ENCODE assay signal across 21 cellular contexts in the genomic region with DNA sequence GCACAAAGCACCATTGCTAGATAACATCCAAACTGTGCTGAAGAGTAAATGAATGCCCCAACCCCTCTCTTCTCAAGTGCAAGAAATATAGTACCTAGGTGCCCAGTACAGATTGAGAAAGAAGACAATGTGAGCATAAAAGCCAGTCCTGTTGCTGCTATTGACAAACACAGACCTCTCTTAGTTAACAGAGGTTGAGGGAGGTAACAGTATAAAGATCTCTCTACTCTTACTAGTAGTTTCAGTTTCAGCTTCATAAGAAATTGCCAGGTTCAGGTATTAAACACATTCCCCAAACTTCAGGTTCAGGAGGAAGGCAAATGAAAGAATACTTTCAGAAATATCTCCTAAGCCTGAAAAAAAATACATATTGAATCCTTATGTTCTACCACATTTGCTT. TPM values are rescaled to one million over a fixed set of nuclear protein-coding genes. Genes with fewer than 3 reads are reported as not detected.
A peak's percentile ranks its signal among the peaks of the same experiment; 100 is the strongest.
DNase-seq lines count a peak whose midpoint lies in the region; ATAC-seq lines count a peak whose summit lies in the region.
"Had no signal": no experiment of that assay in that cellular context is flagged by ENCODE, and none has a peak within 500 bp of the region (broad histone marks: within the 10 kb centered on the region; RNA-seq: fewer than 3 reads in every experiment).

No MANE protein-coding gene starts in this region.

- no peak overlapping the region for H4K91ac ChIP-seq in mesenchymal stem cell (ENCODE audit: low read length)

- no peaks in the 10 kb centered on the region for H3K79me2 ChIP-seq in ACC112 (ENCODE audit: control insufficient read depth, insufficient read depth, low read length, unreplicated experiment)

- no peak overlapping the region for H2BK12ac ChIP-seq in mesenchymal stem cell (ENCODE audit: low read length in 2 of 2)

- no peaks in the 10 kb centered on the region for H3K9me3 ChIP-seq in mesenchymal stem cell (ENCODE audit: control insufficient read depth, low read length)
- H3K9me3 ChIP-seq: thyroid gland had no signal

- no peak overlapping the region for H3K9ac ChIP-seq in mesenchymal stem cell (ENCODE audit: low read length)

- H3K14ac ChIP-seq in mesenchymal stem cell (ENCODE audit: low read length in 2 of 2) = no peak overlapping the region

- H3K36me3 Mint-ChIP-seq in stimulated activated naive B cell treated with anti-CD40 and anti-IgM and Interleukin-4, amounts not matched to agents 10 μg/mL and 1 μg/mL and 100 μg/mL, for 72 hours = peaks cover 11 to 14% of the 10 kb centered on the region in 2 donors

- no peak overlapping the region for H2BK120ac ChIP-seq in mesenchymal stem cell (ENCODE audit: low read depth, low read length)

- no peak overlapping the region for H2AK5ac ChIP-seq in mesenchymal stem cell (ENCODE audit: low read length, severe bottlenecking)

- H3K36me3 ChIP-seq in ACC112 (ENCODE audit: insufficient read depth, low read length) = no peaks in the 10 kb centered on the region
- peaks cover 0 to 4% of the 10 kb centered on the region in 2 experiments for H3K36me3 ChIP-seq in mesenchymal stem cell (ENCODE audit: control insufficient read depth in 1 of 2, insufficient read depth in 2 of 2, low read depth in 1 of 2, low read length in 2 of 2)
- H3K36me3 ChIP-seq: thyroid gland had no signal

- H3K23ac ChIP-seq in mesenchymal stem cell (ENCODE audit: low read length in 2 of 2) = no peak overlapping the region

- H2AFZ ChIP-seq in ACC112 (ENCODE audit: low read length, unreplicated experiment) (no peak overlapping the region), mesenchymal stem cell (ENCODE audit: low read depth, low read length) (no peak overlapping the region)

- H3K4me2 ChIP-seq in mesenchymal stem cell (ENCODE audit: low read length, poor library complexity, severe bottlenecking) = no peak overlapping the region

- H2BK5ac ChIP-seq in mesenchymal stem cell (ENCODE audit: low read depth, low read length, poor library complexity, severe bottlenecking) = no peak overlapping the region

- H3K18ac ChIP-seq in mesenchymal stem cell (ENCODE audit: low read depth in 1 of 2, low read length in 2 of 2) = no peak overlapping the region

- H3K4ac ChIP-seq in mesenchymal stem cell (ENCODE audit: low read depth in 1 of 2, low read length in 2 of 2) = no peak overlapping the region

- DNase-seq in SKM-1 (lab: John Stamatoyannopoulos, UW; ENCODE audit: unreplicated experiment) = no peak
- DNase-seq in mesenchymal stem cell = no peak
- no peak for DNase-seq in stimulated activated CD8-positive, alpha-beta memory T cell treated with anti-CD3 and anti-CD28 coated beads, Interleukin-4, amount 100 ng/mL, for 48 hours
- no peak for DNase-seq in stimulated activated naive B cell treated with anti-CD40 and anti-IgM and Interleukin-4, amounts not matched to agents 10 μg/mL and 1 μg/mL and 100 μg/mL, for 72 hours
- DNase-seq: activated CD4-positive, alpha-beta T cell treated with anti-CD3 and anti-CD28 coated beads for 1 hour; activated T-cell treated with anti-CD3 and anti-CD28 coated beads, Interleukin-2, amount 50 U/mL, for 48 hours; COR-L47; GF-D8; hippocampal formation; left colon; naive thymus-derived CD8-positive, alpha-beta T cell; NCI-H187 treated with DMSO at 0.1 percent for 48 hours; NCI-H82; retina; stimulated activated CD4-positive, alpha-beta T cell treated with anti-CD3 and anti-CD28 coated beads, Interleukin-1b, Interleukin-23, amount 100 ng/mL, for 48 hours; thyroid gland had no signal

- H3K27ac Mint-ChIP-seq in stimulated activated naive B cell treated with anti-CD40 and anti-IgM and Interleukin-4, amounts not matched to agents 10 μg/mL and 1 μg/mL and 100 μg/mL, for 72 hours = no peak overlapping the region
- H3K27ac Mint-ChIP-seq: naive thymus-derived CD8-positive, alpha-beta T cell had no signal

- no peak overlapping the region for H4K8ac ChIP-seq in mesenchymal stem cell (ENCODE audit: low read length)

- peaks cover 0 to 3% of the 10 kb centered on the region in 2 donors for H3K9me3 Mint-ChIP-seq in stimulated activated naive B cell treated with anti-CD40 and anti-IgM and Interleukin-4, amounts not matched to agents 10 μg/mL and 1 μg/mL and 100 μg/mL, for 72 hours
- H3K9me3 Mint-ChIP-seq: naive thymus-derived CD8-positive, alpha-beta T cell had no signal

- no peaks in the 10 kb centered on the region for H3K79me1 ChIP-seq in mesenchymal stem cell (replicated peaks; ENCODE audit: low read length, poor library complexity, severe bottlenecking)

- no peak overlapping the region for H3K4me3 Mint-ChIP-seq in stimulated activated naive B cell treated with anti-CD40 and anti-IgM and Interleukin-4, amounts not matched to agents 10 μg/mL and 1 μg/mL and 100 μg/mL, for 72 hours
- H3K4me3 Mint-ChIP-seq: naive thymus-derived CD8-positive, alpha-beta T cell had no signal

- no peaks in the 10 kb centered on the region for H3K27me3 Mint-ChIP-seq in stimulated activated naive B cell treated with anti-CD40 and anti-IgM and Interleukin-4, amounts not matched to agents 10 μg/mL and 1 μg/mL and 100 μg/mL, for 72 hours
- H3K27me3 Mint-ChIP-seq: naive thymus-derived CD8-positive, alpha-beta T cell had no signal

- peak; percentile 64 for ATAC-seq in GM19025 (IDR thresholded peaks at IDR 0.05; ENCODE audit: low read depth, unreplicated experiment)
- peak; percentile 89 for ATAC-seq in GM21717 (IDR thresholded peaks at IDR 0.05; ENCODE audit: unreplicated experiment)
- peak; percentile 57 for ATAC-seq in HG03064 (IDR thresholded peaks at IDR 0.05; ENCODE audit: low read depth, unreplicated experiment)
- ATAC-seq in stimulated activated naive B cell treated with anti-CD40 and anti-IgM and Interleukin-4, amounts not matched to agents 10 μg/mL and 1 μg/mL and 100 μg/mL, for 72 hours (replicated peaks) = no peak
- ATAC-seq: HCT116; left colon; naive thymus-derived CD8-positive, alpha-beta T cell had no signal

- H3K4me1 Mint-ChIP-seq in stimulated activated naive B cell treated with anti-CD40 and anti-IgM and Interleukin-4, amounts not matched to agents 10 μg/mL and 1 μg/mL and 100 μg/mL, for 72 hours = no peaks in the 10 kb centered on the region

- H3K4me3 ChIP-seq in ACC112 (ENCODE audit: low read depth, low read length) = 0 out of 2 replicates have a peak overlapping the region, but pooled peaks have one; percentile 27
- H3K4me3 ChIP-seq in mesenchymal stem cell (ENCODE audit: insufficient read depth in 1 of 2, low read depth in 1 of 2, low read length in 2 of 2) = no peak overlapping the region
- H3K4me3 ChIP-seq: thyroid gland had no signal

- no peaks in the 10 kb centered on the region for H3K4me1 ChIP-seq in ACC112 (ENCODE audit: control insufficient read depth, insufficient read depth, low read length, unreplicated experiment)
- H3K4me1 ChIP-seq in mesenchymal stem cell (ENCODE audit: control insufficient read depth, insufficient read depth, low read depth, low read length) = no peaks in the 10 kb centered on the region
- H3K4me1 ChIP-seq: thyroid gland had no signal

- H2BK15ac ChIP-seq in mesenchymal stem cell (ENCODE audit: low read depth, poor library complexity, severe bottlenecking) = no peak overlapping the region

- H3K27ac ChIP-seq in ACC112 (ENCODE audit: low read depth, low read length) (no peak overlapping the region), mesenchymal stem cell (ENCODE audit: low read length, poor library complexity, severe bottlenecking) (no peak overlapping the region)
- H3K27ac ChIP-seq: thyroid gland had no signal

- H3K27me3 ChIP-seq in ACC112 (ENCODE audit: insufficient read depth, low read length) = no peaks in the 10 kb centered on the region
- no peaks in the 10 kb centered on the region for H3K27me3 ChIP-seq in mesenchymal stem cell (ENCODE audit: control insufficient read depth in 1 of 2, insufficient read depth in 1 of 2, low read length in 2 of 2)
- H3K27me3 ChIP-seq: thyroid gland had no signal

RNA-seq across cellular contexts. Expression of gene TBC1D32, which starts 31.4 kb away (rescaled TPM):
- 2.8 TPM for polyA plus RNA-seq in mesenchymal stem cell (2013, experiment 1 of 2)
- 2.9 TPM for polyA plus RNA-seq in mesenchymal stem cell (2013, experiment 2 of 2)

Comparison
In these comparisons a context has a peak if more than half of its experiments do, and no peak if none do; other contexts are left out.
1. ATAC-seq: peak in GM19025 (single experiment), GM21717 (single experiment) and HG03064 (single experiment); none in stimulated activated naive B cell treated with anti-CD40 and anti-IgM and Interleukin-4, amounts not matched to agents 10 μg/mL and 1 μg/mL and 100 μg/mL, for 72 hours (0 of 2).